In genomic region chr20:59518881-59519706, GRCh38 we compare ENCODE assay signal across 8 cellular contexts.
DNase-seq lines count a peak whose midpoint lies in the region; ATAC-seq and TF ChIP-seq lines count a peak whose summit lies in the region.

No MANE protein-coding gene starts in this region.

- in situ Hi-C loops in astrocyte of the cerebellum (cut with HindIII; ENCODE audit: low sequenced_read_pairs), result no loop called here

- TF ChIP-seq CTCF in BE2C (IDR thresholded peaks at IDR 0.05; ENCODE audit: low read depth, low read length) (peak; percentile 86), astrocyte of the cerebellum (IDR thresholded peaks at IDR 0.05; ENCODE audit: low read depth, low read length, missing control alignments) (peak; percentile 93)

- no peak overlapping the region for H3K9ac ChIP-seq in NT2/D1 (ENCODE audit: insufficient read length, low read depth)

- no peak overlapping the region for H3K27ac ChIP-seq in iPS DF 6.9 (ENCODE audit: low read length)

- H3K4me3 ChIP-seq in BE2C (ENCODE audit: low read depth, low read length) (no peak overlapping the region), NT2/D1 (ENCODE audit: insufficient read length, low read depth) (no peak overlapping the region), astrocyte of the cerebellum (ENCODE audit: low read depth, low read length) (no peak overlapping the region), iPS DF 6.9 (ENCODE audit: low read length) (no peak overlapping the region)

- no CpG with 5 or more reads among the region's 3 CpGs for whole genome bisulfite sequencing in iPS DF 6.9 (ENCODE audit: insufficient coverage, insufficient read length)

- H3K9me3 ChIP-seq in BE2C (no peaks in the 10 kb centered on the region), NT2/D1 (ENCODE audit: insufficient read depth, low read length) (peaks cover 4% of the 10 kb centered on the region; the same call in 1 of the 2 replicates), iPS DF 6.9 (ENCODE audit: control insufficient read depth, insufficient read depth, low read length) (no peaks in the 10 kb centered on the region)

- H3K27me3 ChIP-seq in BE2C (peaks cover 47% of the 10 kb centered on the region), NT2/D1 (ENCODE audit: insufficient read depth, insufficient read length) (no peaks in the 10 kb centered on the region), iPS DF 6.9 (ENCODE audit: control insufficient read depth, insufficient read depth, low read length) (no peaks in the 10 kb centered on the region)

- no peaks in the 10 kb centered on the region; the same call in 1 of the 2 replicates for H3K4me1 ChIP-seq in BE2C
- H3K4me1 ChIP-seq in NT2/D1 (ENCODE audit: insufficient read depth, insufficient read length), result peaks cover 9% of the 10 kb centered on the region
- no peaks in the 10 kb centered on the region for H3K4me1 ChIP-seq in iPS DF 6.9 (ENCODE audit: control insufficient read depth, insufficient read depth, low read length)

- DNase-seq in BE2C, result peak; percentile 42
- DNase-seq in HT1080 (ENCODE audit: low read depth), result peak; percentile 43
- peak; percentile 47 for DNase-seq in NT2/D1 (ENCODE audit: low read depth, low spot score)
- DNase-seq in astrocyte of the cerebellum (ENCODE audit: low read depth), result no peak
- DNase-seq in iPS DF 6.9 (ENCODE audit: low read depth, low spot score), result peak; percentile 50
- peak; percentile 11 for DNase-seq in stimulated activated CD4-positive, alpha-beta T cell treated with anti-CD3 and anti-CD28 coated beads, Interleukin-1b, Interleukin-23, amount 100 ng/mL, for 48 hours

- no peaks in the 10 kb centered on the region for H3K36me3 ChIP-seq in BE2C
- H3K36me3 ChIP-seq in NT2/D1 (ENCODE audit: insufficient read depth, insufficient read length, low read length), result no peaks in the 10 kb centered on the region
- no peaks in the 10 kb centered on the region for H3K36me3 ChIP-seq in iPS DF 6.9 (ENCODE audit: control insufficient read depth, insufficient read depth, low read length)

- peak; percentile 55 for ATAC-seq in GM18498 (IDR thresholded peaks at IDR 0.05; ENCODE audit: unreplicated experiment)
- no peak for ATAC-seq in GM19397 (IDR thresholded peaks at IDR 0.05; ENCODE audit: unreplicated experiment)
